8 cellular contexts compared by ENCODE assay signal in the genomic region with DNA sequence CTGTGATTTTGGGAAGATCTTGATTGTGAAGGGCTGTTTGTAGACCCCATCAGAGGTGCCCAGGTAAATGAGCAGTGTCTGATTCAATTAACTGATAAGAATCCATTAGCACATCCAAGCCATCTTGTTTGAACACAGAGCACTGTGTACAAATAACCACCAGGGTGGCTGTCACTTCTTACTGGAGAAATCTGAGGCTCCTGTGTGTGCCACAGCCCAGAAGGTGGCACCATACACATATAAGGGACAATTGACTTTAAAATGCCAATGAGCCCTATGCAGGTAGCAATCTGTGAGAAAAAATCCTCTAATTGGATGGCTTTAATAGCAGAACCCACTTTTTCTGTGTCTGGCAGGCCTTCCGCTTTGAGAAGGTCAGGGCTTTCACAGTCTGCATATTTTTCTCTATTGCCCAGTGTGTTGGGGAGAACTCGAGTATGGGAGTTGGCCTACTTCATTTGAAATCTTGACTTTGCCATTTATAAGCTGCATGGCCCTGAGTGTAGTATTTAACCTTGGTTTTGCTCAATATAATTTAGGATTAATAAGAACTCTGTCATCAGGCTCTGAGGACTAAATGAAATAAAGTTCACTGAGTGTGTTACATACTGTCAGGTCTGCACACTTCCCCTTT.
DNase-seq lines count a peak whose midpoint lies in the region; ATAC-seq, FAIRE-seq and TF ChIP-seq lines count a peak whose summit lies in the region.

No MANE protein-coding gene starts in this region.

- H3K36me3 ChIP-seq in kidney epithelial cell (ENCODE audit: control insufficient read depth, insufficient read depth, low read length) (no peaks in the 10 kb centered on the region), small intestine (ENCODE audit: control insufficient read depth in 2 of 2, insufficient read depth in 2 of 2, low read length in 2 of 2) (no peaks in the 10 kb centered on the region)

- peak; percentile 52 for ATAC-seq in GM21723 (IDR thresholded peaks at IDR 0.05; ENCODE audit: unreplicated experiment)
- ATAC-seq in GM19463 (IDR thresholded peaks at IDR 0.05; ENCODE audit: unreplicated experiment) = no peak

- no peaks in the 10 kb centered on the region for H3K4me1 ChIP-seq in small intestine (ENCODE audit: control insufficient read depth in 2 of 2, insufficient read depth in 1 of 2, low read depth in 1 of 2, low read length in 1 of 2)

- WGBS in small intestine, 3 donors = 62 to 83% (median 77%) methylated on average over 2 of the region's 2 CpGs

- H3K9me3 ChIP-seq in small intestine (ENCODE audit: control insufficient read depth, low read depth) = no peaks in the 10 kb centered on the region

- FAIRE-seq in small intestine (lab: Jason Lieb, UNC) = no peak

- no peaks in the 10 kb centered on the region for H3K27me3 ChIP-seq in kidney epithelial cell (ENCODE audit: control insufficient read depth, insufficient read depth, low read length)
- H3K27me3 ChIP-seq in small intestine (ENCODE audit: control insufficient read depth in 2 of 2, insufficient read depth in 2 of 2, low read length in 2 of 2) = no peaks in the 10 kb centered on the region

- H3K27ac ChIP-seq in small intestine (ENCODE audit: low read depth in 1 of 2, low read length in 1 of 2) = no peak overlapping the region

- DNase-seq in DMS53 (lab: John Stamatoyannopoulos, UW) = peak; percentile 85
- peak; percentile 32 for DNase-seq in NCI-H774 (lab: John Stamatoyannopoulos, UW)
- no peak for DNase-seq in kidney epithelial cell (ENCODE audit: low read depth)
- no peak for DNase-seq in stimulated activated naive CD4-positive, alpha-beta T cell treated with Interleukin-2 at 50 U/mL for 16 hours (lab: John Stamatoyannopoulos, UW)
- DNase-seq in small intestine = no peak
- no peak for DNase-seq in dermis blood vessel endothelial cell

- peak; percentile 27 for TF ChIP-seq CTCF in kidney epithelial cell (IDR thresholded peaks at IDR 0.05; ENCODE audit: insufficient read depth, low read length, poor library complexity, severe bottlenecking)

- H3K4me3 ChIP-seq in kidney epithelial cell (ENCODE audit: low read depth, low read length) (no peak overlapping the region), small intestine (ENCODE audit: low read depth in 1 of 2, low read length in 2 of 2) (no peak overlapping the region)

Comparison
In these comparisons a context has a peak if more than half of its experiments do, and no peak if none do; other contexts are left out.
1. DNase-seq: peak in DMS53 (single experiment) and NCI-H774 (single experiment); none in kidney epithelial cell (single experiment), stimulated activated naive CD4-positive, alpha-beta T cell treated with Interleukin-2 at 50 U/mL for 16 hours (single experiment), small intestine (single experiment) and dermis blood vessel endothelial cell (single experiment).